Comparison of ENCODE assay signal across 8 cellular contexts in genomic region chr11:117178210-117179034, GRCh38. TPM values are rescaled to one million over a fixed set of nuclear protein-coding genes. Genes with fewer than 3 reads are reported as not detected.
DNase-seq lines count a peak whose midpoint lies in the region; ATAC-seq and TF ChIP-seq lines count a peak whose summit lies in the region.

Gene SIDT2 (plus strand): TSS chr11:117178743. CDS start chr11:117179264, 521 bp downstream.

- ATAC-seq in GM19035 (IDR thresholded peaks at IDR 0.05; ENCODE audit: unreplicated experiment) (peak; percentile 93), HG03378 (IDR thresholded peaks at IDR 0.05; ENCODE audit: unreplicated experiment) (peak; percentile 83)

- DNase-seq in AG09319 (ENCODE audit: extremely low read depth, low read depth) (peak; percentile 61), NCI-H460 (ENCODE audit: extremely low read depth, low read depth) (peak; percentile 78), cerebellar nuclear complex (lab: John Stamatoyannopoulos, UW) (peak; percentile 17 to 88), islet precursor cell (peak; percentile 98)
- peak; percentile 82 for DNase-seq in activated CD4-positive, CD25-positive, alpha-beta regulatory T cell treated with anti-CD3 and anti-CD28 coated beads, Interleukin-2, amount 50 U/mL, for 72 hours
- DNase-seq in stimulated activated CD4-positive, alpha-beta T cell treated with anti-CD3 and anti-CD28 coated beads, Interleukin-12 subunit alpha, Interleukin-12 subunit beta, amount 100 ng/mL, for 48 hours (ENCODE audit: low read depth in 2 of 3, low spot score in 1 of 3): peak; percentile 78 to 84 (median 83)

- no peak for TF ChIP-seq CTCF in AG09319 (IDR thresholded peaks at IDR 0.05; ENCODE audit: low read depth, low read length)

RNA-seq across cellular contexts. Expression of gene SIDT2, which starts in this region (rescaled TPM):
- total RNA-seq in NCI-H460 (2014; rRNA removed; shearing (Covaris generic)): 10.2 and 10.7 TPM in 2 replicates
- polyA plus RNA-seq in NCI-H460 (2014; cell fraction: nucleus; rRNA removed): 11.1 and 15.7 TPM in 2 replicates

Comparison
In these comparisons a context has a peak if more than half of its experiments do, and no peak if none do; other contexts are left out.
1. Peak in every context shown above with its lines: DNase-seq and ATAC-seq.